ENCODE assay signal across 13 cellular contexts in genomic region chr7:50651227-50651989, GRCh38.
A peak's percentile ranks its signal among the peaks of the same experiment; 100 is the strongest.
DNase-seq lines count a peak whose midpoint lies in the region; ATAC-seq and TF ChIP-seq lines count a peak whose summit lies in the region.
"Had no signal": no experiment of that assay in that cellular context is flagged by ENCODE, and none has a peak within 500 bp of the region (broad histone marks: within the 10 kb centered on the region; RNA-seq: fewer than 3 reads in every experiment).

No MANE protein-coding gene starts in this region.

- H3K27me3 Mint-ChIP-seq in endothelial cell (ENCODE audit: unreplicated experiment), result peaks cover 7% of the 10 kb centered on the region
- H3K27me3 Mint-ChIP-seq: activated naive CD8-positive, alpha-beta T cell; progenitor cell of endocrine pancreas had no signal

- H3K4me1 Mint-ChIP-seq in endothelial cell (ENCODE audit: unreplicated experiment), result peaks cover 41% of the 10 kb centered on the region

- peaks cover 41% of the 10 kb centered on the region for H3K36me3 Mint-ChIP-seq in endothelial cell (ENCODE audit: low read depth, unreplicated experiment)
- H3K36me3 Mint-ChIP-seq: activated CD8-positive, alpha-beta memory T cell treated with anti-CD3 and anti-CD28 coated beads, Interleukin-2, amount 10 ng/mL, durations not matched to agents 7 days and 5 days; activated naive CD8-positive, alpha-beta T cell had no signal

- H3K27ac Mint-ChIP-seq in endothelial cell (ENCODE audit: unreplicated experiment), result no peak overlapping the region
- H3K27ac Mint-ChIP-seq: activated CD8-positive, alpha-beta memory T cell treated with anti-CD3 and anti-CD28 coated beads, Interleukin-2, amount 10 ng/mL, durations not matched to agents 7 days and 5 days; activated naive CD8-positive, alpha-beta T cell; progenitor cell of endocrine pancreas had no signal

- DNase-seq in choroid plexus epithelial cell (ENCODE audit: low read depth) (peak; percentile 9), 8988T (no peak), endothelial cell (ENCODE audit: low spot score) (no peak), NCI-H1436 treated with DMSO at 0.1 percent for 48 hours (lab: John Stamatoyannopoulos, UW) (no peak), NAMALWA (ENCODE audit: low spot score) (no peak)
- DNase-seq: activated CD8-positive, alpha-beta memory T cell treated with anti-CD3 and anti-CD28 coated beads, Interleukin-2, amount 10 ng/mL, durations not matched to agents 7 days and 5 days; stimulated activated CD4-positive, alpha-beta T cell treated with anti-CD3 and anti-CD28 coated beads, Interleukin-1b, Interleukin-23, amount 100 ng/mL, for 48 hours; stimulated activated naive CD8-positive, alpha-beta T cell treated with anti-CD3 and anti-CD28 coated beads, Interleukin-15, Interleukin-2, amounts not matched to agents 100 U/mL and 50 U/mL, for 24 hours had no signal

- peak; percentile 75 for ATAC-seq in GM18508 (IDR thresholded peaks at IDR 0.05; ENCODE audit: insufficient read depth, unreplicated experiment)
- ATAC-seq in GM21423 (IDR thresholded peaks at IDR 0.05; ENCODE audit: unreplicated experiment), result peak; percentile 47
- peak; percentile 52 for ATAC-seq in HG03066 (IDR thresholded peaks at IDR 0.05; ENCODE audit: low read depth, unreplicated experiment)
- ATAC-seq: activated CD8-positive, alpha-beta memory T cell treated with anti-CD3 and anti-CD28 coated beads, Interleukin-2, amount 10 ng/mL, durations not matched to agents 7 days and 5 days; stimulated activated naive CD8-positive, alpha-beta T cell treated with anti-CD3 and anti-CD28 coated beads, Interleukin-15, Interleukin-2, amounts not matched to agents 100 U/mL and 50 U/mL, for 24 hours had no signal

- H3K4me3 ChIP-seq in choroid plexus epithelial cell (ENCODE audit: low read depth, low read length), result no peak overlapping the region

- TF ChIP-seq CTCF in choroid plexus epithelial cell (conservative IDR thresholded peaks at IDR 0.05; ENCODE audit: low read depth, low read length) (no peak), endothelial cell (IDR thresholded peaks at IDR 0.05; ENCODE audit: unreplicated experiment) (no peak)

- H3K9me3 Mint-ChIP-seq in endothelial cell (ENCODE audit: unreplicated experiment), result no peaks in the 10 kb centered on the region

- H3K4me3 Mint-ChIP-seq in endothelial cell (ENCODE audit: unreplicated experiment), result no peak overlapping the region
- H3K4me3 Mint-ChIP-seq: activated CD8-positive, alpha-beta memory T cell treated with anti-CD3 and anti-CD28 coated beads, Interleukin-2, amount 10 ng/mL, durations not matched to agents 7 days and 5 days; activated naive CD8-positive, alpha-beta T cell had no signal
